ENCODE assay signal across 19 cellular contexts in the genomic region with DNA sequence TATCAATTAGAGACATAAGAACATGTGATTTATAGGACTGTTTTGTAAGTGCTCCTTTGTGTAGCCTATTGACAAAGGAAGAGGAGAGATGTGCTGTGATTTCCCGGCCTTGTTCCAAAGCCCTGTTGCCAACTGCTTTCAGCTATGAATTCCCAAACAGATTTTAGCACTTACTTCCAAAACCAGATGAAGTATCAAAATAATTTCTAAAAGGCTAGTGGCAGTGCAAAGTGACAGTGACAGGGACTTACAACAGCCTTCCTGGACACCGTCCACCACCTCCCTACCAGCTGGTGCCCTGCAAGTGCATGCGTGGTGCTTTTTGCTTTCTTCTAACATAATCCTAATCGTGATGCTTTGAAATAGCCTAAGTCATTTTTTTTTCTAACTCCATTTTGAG.
A peak's percentile ranks its signal among the peaks of the same experiment; 100 is the strongest.
DNase-seq lines count a peak whose midpoint lies in the region; ATAC-seq and TF ChIP-seq lines count a peak whose summit lies in the region.
"Had no signal": no experiment of that assay in that cellular context is flagged by ENCODE, and none has a peak within 500 bp of the region (broad histone marks: within the 10 kb centered on the region; RNA-seq: fewer than 3 reads in every experiment).

No MANE protein-coding gene starts in this region.

- H3K4me1 ChIP-seq in HUES6 (ENCODE audit: control insufficient read depth, insufficient read depth, low read length) (peaks cover 12% of the 10 kb centered on the region), skeletal muscle tissue (ENCODE audit: control insufficient read depth in 3 of 3, insufficient read depth in 3 of 3, low read length in 3 of 3) (no peaks in the 10 kb centered on the region)

- H3K4me3 ChIP-seq in HUES6 (ENCODE audit: low read depth, low read length) = no peak overlapping the region
- no peak overlapping the region for H3K4me3 ChIP-seq in skeletal muscle tissue (ENCODE audit: low read length in 3 of 3)
- H3K4me3 ChIP-seq: tibial nerve had no signal

- H3K9me3 ChIP-seq in HUES6 (ENCODE audit: control insufficient read depth, insufficient read depth, low read depth, low read length) = no peaks in the 10 kb centered on the region
- H3K9me3 ChIP-seq in skeletal muscle tissue (ENCODE audit: control insufficient read depth in 3 of 3, low read length in 3 of 3) = no peaks in the 10 kb centered on the region
- H3K9me3 ChIP-seq: tibial nerve had no signal

- H3K27ac Mint-ChIP-seq in MCF 10A (ENCODE audit: low read depth, unreplicated experiment) = peak overlapping the region; percentile 72
- H3K27ac Mint-ChIP-seq in activated CD4-positive, alpha-beta memory T cell treated with anti-CD3 and anti-CD28 coated beads for 36 hours = no peak overlapping the region
- H3K27ac Mint-ChIP-seq: activated CD8-positive, alpha-beta T cell treated with anti-CD3 and anti-CD28 coated beads for 36 hours; activated naive CD8-positive, alpha-beta T cell; CD14-positive monocyte; natural killer cell treated with Interleukin-12 subunit alpha and Interleukin-12 subunit beta and Interleukin-15 and Interleukin-18, amount 100 ng/mL, for 72 hours had no signal

- ATAC-seq in left lobe of liver = no peak
- ATAC-seq: activated CD8-positive, alpha-beta T cell treated with anti-CD3 and anti-CD28 coated beads for 36 hours; natural killer cell treated with Interleukin-12 subunit alpha and Interleukin-12 subunit beta and Interleukin-15 and Interleukin-18, amount 100 ng/mL, for 72 hours; sciatic nerve had no signal

- H3K27me3 ChIP-seq in HUES6 (ENCODE audit: control insufficient read depth, insufficient read depth, low read length) (no peaks in the 10 kb centered on the region), skeletal muscle tissue (ENCODE audit: control insufficient read depth in 3 of 3, insufficient read depth in 3 of 3, low read length in 3 of 3) (no peaks in the 10 kb centered on the region)
- H3K27me3 ChIP-seq: tibial nerve had no signal

- H3K9ac ChIP-seq in HUES6 (ENCODE audit: low read length) (no peak overlapping the region), skeletal muscle tissue (ENCODE audit: low read depth in 1 of 3, low read length in 3 of 3) (no peak overlapping the region)

- H3K4me1 Mint-ChIP-seq in MCF 10A (ENCODE audit: insufficient read depth, unreplicated experiment) = peaks cover 28% of the 10 kb centered on the region
- H3K4me1 Mint-ChIP-seq in activated CD4-positive, alpha-beta memory T cell treated with anti-CD3 and anti-CD28 coated beads for 36 hours (ENCODE audit: low read depth) = no peaks in the 10 kb centered on the region
- H3K4me1 Mint-ChIP-seq: CD14-positive monocyte had no signal

- no peak overlapping the region for H3K4me3 Mint-ChIP-seq in MCF 10A (ENCODE audit: unreplicated experiment)
- no peak overlapping the region for H3K4me3 Mint-ChIP-seq in activated CD4-positive, alpha-beta memory T cell treated with anti-CD3 and anti-CD28 coated beads for 36 hours
- H3K4me3 Mint-ChIP-seq: activated CD8-positive, alpha-beta T cell treated with anti-CD3 and anti-CD28 coated beads for 36 hours; activated naive CD8-positive, alpha-beta T cell; CD14-positive monocyte; natural killer cell treated with Interleukin-12 subunit alpha and Interleukin-12 subunit beta and Interleukin-15 and Interleukin-18, amount 100 ng/mL, for 72 hours had no signal

- CTCF ChIA-PET in MCF 10A (lab: Yijun Ruan, JAX) = no interaction called here
- CTCF ChIA-PET in activated CD4-positive, alpha-beta memory T cell treated with anti-CD3 and anti-CD28 coated beads for 36 hours (lab: Charles Lee) = no interaction called here

- no TSS peak for BruUV-seq in MCF 10A (replicated peaks; lab: Mats Ljungman, UMichigan)

- H3K36me3 ChIP-seq in HUES6 (ENCODE audit: control insufficient read depth, insufficient read depth, low read length) (no peaks in the 10 kb centered on the region), skeletal muscle tissue (ENCODE audit: control insufficient read depth in 3 of 3, insufficient read depth in 3 of 3, low read length in 3 of 3) (no peaks in the 10 kb centered on the region)
- H3K36me3 ChIP-seq: tibial nerve had no signal

- POLR2A ChIA-PET in MCF 10A (lab: Yijun Ruan, JAX) = interaction anchor here (1.6 kb wide), 1 partner anchor 38 kb away, joined by 4 read pairs; no protein-coding TSS in a partner anchor
- POLR2A ChIA-PET in activated CD4-positive, alpha-beta memory T cell treated with anti-CD3 and anti-CD28 coated beads for 36 hours (lab: Charles Lee) = no interaction called here

- H3K27me3 Mint-ChIP-seq in MCF 10A (ENCODE audit: insufficient read depth, unreplicated experiment) = no peaks in the 10 kb centered on the region
- H3K27me3 Mint-ChIP-seq in activated CD4-positive, alpha-beta memory T cell treated with anti-CD3 and anti-CD28 coated beads for 36 hours = peaks cover 2% of the 10 kb centered on the region
- H3K27me3 Mint-ChIP-seq: natural killer cell treated with Interleukin-12 subunit alpha and Interleukin-12 subunit beta and Interleukin-15 and Interleukin-18, amount 100 ng/mL, for 72 hours had no signal

- H3K36me3 Mint-ChIP-seq in MCF 10A (ENCODE audit: insufficient read depth, unreplicated experiment) = no peaks in the 10 kb centered on the region
- H3K36me3 Mint-ChIP-seq in activated CD4-positive, alpha-beta memory T cell treated with anti-CD3 and anti-CD28 coated beads for 36 hours = no peaks in the 10 kb centered on the region
- H3K36me3 Mint-ChIP-seq: activated naive CD8-positive, alpha-beta T cell; CD14-positive monocyte; natural killer cell treated with Interleukin-12 subunit alpha and Interleukin-12 subunit beta and Interleukin-15 and Interleukin-18, amount 100 ng/mL, for 72 hours had no signal

- H3K27ac ChIP-seq in HUES6 (ENCODE audit: low read depth, low read length) = 0 out of 2 replicates have a peak overlapping the region, but pooled peaks have one; percentile 41
- peak overlapping the region; percentile 45 for H3K27ac ChIP-seq in skeletal muscle tissue (ENCODE audit: low read depth, low read length)
- H3K27ac ChIP-seq in substantia nigra (ENCODE audit: low read depth, low read length, poor library complexity, severe bottlenecking) = no peak overlapping the region

- intact Hi-C loops in MCF 10A (cut with micrococcal nuclease) = no loop called here
- intact Hi-C loops in activated CD4-positive, alpha-beta memory T cell treated with anti-CD3 and anti-CD28 coated beads for 36 hours (cut with micrococcal nuclease) = no loop called here

- DNase-seq in MCF 10A (ENCODE audit: unreplicated experiment) (no peak), left kidney (ENCODE audit: low read depth, low spot score) (peak; percentile 18), substantia nigra (lab: John Stamatoyannopoulos, UW) (no peak), left lobe of liver (ENCODE audit: low spot score) (no peak)
- DNase-seq in activated CD4-positive, alpha-beta memory T cell treated with anti-CD3 and anti-CD28 coated beads for 36 hours = no peak
- DNase-seq: activated CD8-positive, alpha-beta T cell treated with anti-CD3 and anti-CD28 coated beads for 36 hours; activated T-cell treated with anti-CD3 and anti-CD28 coated beads, Interleukin-2, amount 50 U/mL, for 48 hours; central memory CD4-positive, alpha-beta T cell; effector CD8-positive, alpha-beta T cell; KG1; NCI-H1092 treated with DMSO at 0.1 percent for 48 hours; NCI-H2107 had no signal

- H3K9me3 Mint-ChIP-seq in MCF 10A (ENCODE audit: unreplicated experiment) = peaks cover under 1% of the 10 kb centered on the region
- no peaks in the 10 kb centered on the region for H3K9me3 Mint-ChIP-seq in activated CD4-positive, alpha-beta memory T cell treated with anti-CD3 and anti-CD28 coated beads for 36 hours
- H3K9me3 Mint-ChIP-seq: activated CD8-positive, alpha-beta T cell treated with anti-CD3 and anti-CD28 coated beads for 36 hours; CD14-positive monocyte; natural killer cell treated with Interleukin-12 subunit alpha and Interleukin-12 subunit beta and Interleukin-15 and Interleukin-18, amount 100 ng/mL, for 72 hours had no signal

- no peak for TF ChIP-seq CTCF in MCF 10A (IDR thresholded peaks at IDR 0.05; ENCODE audit: unreplicated experiment)
